Comparison of ENCODE assay signal across 8 cellular contexts in the genomic region with DNA sequence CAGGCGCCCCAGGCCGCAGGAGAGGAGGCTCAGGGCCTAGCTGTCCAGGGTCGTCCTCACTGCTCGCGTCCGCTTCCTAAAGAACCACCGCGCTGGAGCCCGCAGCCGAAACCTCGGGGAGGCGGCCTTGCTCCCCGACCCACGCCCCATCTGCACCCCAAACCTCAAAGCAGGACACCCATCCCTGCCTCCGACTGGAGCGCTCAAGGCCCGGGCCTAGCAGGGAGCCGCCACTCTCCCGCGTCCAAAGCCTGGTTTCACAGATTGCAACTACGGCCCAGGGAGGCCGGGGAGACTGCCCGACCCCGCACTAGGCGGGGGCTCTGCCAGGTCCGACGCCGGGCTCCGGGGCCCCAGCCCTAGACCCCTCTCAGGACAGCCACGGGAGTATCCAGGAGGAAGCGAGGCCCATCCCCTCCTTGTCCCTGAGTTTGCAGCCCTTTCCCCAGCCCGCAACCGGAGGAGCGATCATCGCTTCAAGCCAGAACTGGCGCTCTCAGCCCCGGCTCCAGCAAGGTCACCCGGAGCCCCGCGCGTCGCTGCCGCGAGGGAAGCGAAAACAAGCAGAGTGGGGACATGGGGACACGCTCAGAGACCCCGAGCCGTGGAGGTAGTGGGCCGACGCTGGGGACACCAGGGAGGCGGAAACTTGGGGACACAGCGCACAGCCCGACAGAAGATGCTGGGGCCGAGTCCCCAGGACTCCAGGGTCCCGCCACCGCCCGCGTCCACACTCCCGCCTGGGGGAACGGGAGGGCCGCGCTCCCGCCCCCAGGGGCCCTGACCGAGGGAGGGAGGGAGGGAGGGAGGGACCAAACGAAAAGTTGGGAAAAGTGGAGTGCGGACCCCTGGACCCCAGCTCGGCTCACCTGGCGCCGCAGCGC. TPM values are rescaled to one million over a fixed set of nuclear protein-coding genes. Genes with fewer than 3 reads are reported as not detected.
DNase-seq lines count a peak whose midpoint lies in the region; ATAC-seq and TF ChIP-seq lines count a peak whose summit lies in the region.

No MANE protein-coding gene starts in this region.

- H3K4me2 ChIP-seq in parathyroid adenoma (ENCODE audit: low read length) = peak overlapping the region; percentile 70

- H2AFZ ChIP-seq in parathyroid adenoma = peak overlapping the region; percentile 74

- peak overlapping the region; percentile 67 for H3K9ac ChIP-seq in parathyroid adenoma

- no peak for ATAC-seq in activated CD4-positive, CD25-positive, alpha-beta regulatory T cell treated with anti-CD3 and anti-CD28 coated beads, Interleukin-2, amount 50 U/mL, for 24 hours
- ATAC-seq in HG03565 (IDR thresholded peaks at IDR 0.05; ENCODE audit: unreplicated experiment) (no peak), GM21786 (IDR thresholded peaks at IDR 0.05; ENCODE audit: unreplicated experiment) (no peak)

- TF ChIP-seq CTCF in fibroblast of villous mesenchyme (IDR thresholded peaks at IDR 0.05; ENCODE audit: insufficient read depth, low read depth, low read length) = no peak
- TF ChIP-seq CTCF in parathyroid adenoma (IDR thresholded peaks at IDR 0.05) = no peak

- H3K4me3 ChIP-seq in fibroblast of villous mesenchyme (ENCODE audit: low read depth, low read length) = peak overlapping the region; percentile 70
- H3K4me3 ChIP-seq in parathyroid adenoma (ENCODE audit: low read depth, low read length) = peak overlapping the region; percentile 58

- no peaks in the 10 kb centered on the region for H3K36me3 ChIP-seq in parathyroid adenoma (ENCODE audit: control insufficient read depth, insufficient read depth, low read length)

- H3K79me2 ChIP-seq in parathyroid adenoma = no peaks in the 10 kb centered on the region

- DNase-seq in DMS79 treated with DMSO at 0.1 percent for 48 hours (lab: John Stamatoyannopoulos, UW) (peak; percentile 25), DMS79 (lab: John Stamatoyannopoulos, UW) (no peak), fibroblast of villous mesenchyme (ENCODE audit: low read depth) (peak; percentile 46)
- DNase-seq in activated CD8-positive, alpha-beta memory T cell treated with anti-CD3 and anti-CD28 coated beads for 24 hours = peak; percentile 72

- H3K27ac ChIP-seq in parathyroid adenoma = peak overlapping the region; percentile 82

- no peaks in the 10 kb centered on the region for H3K27me3 ChIP-seq in parathyroid adenoma (ENCODE audit: control insufficient read depth, insufficient read depth, low read length)

- no peaks in the 10 kb centered on the region for H3K4me1 ChIP-seq in parathyroid adenoma

- no peaks in the 10 kb centered on the region for H3K9me3 ChIP-seq in parathyroid adenoma (ENCODE audit: control insufficient read depth, low read length)

RNA-seq across cellular contexts. Expression of a gene that starts 0.5 kb away (rescaled TPM):
- 14.2 and 14.8 TPM in 2 replicates for total RNA-seq in fibroblast of villous mesenchyme

RNA-seq across cellular contexts. Expression of a gene that starts 58.5 kb away (rescaled TPM):
- 33.5 and 44.0 TPM in 2 replicates for total RNA-seq in fibroblast of villous mesenchyme
